Comparison of ENCODE assay signal across 24 cellular contexts in genomic region chr9:3956081-3956701, GRCh38.
DNase-seq lines count a peak whose midpoint lies in the region; ATAC-seq, FAIRE-seq and TF ChIP-seq lines count a peak whose summit lies in the region.
"Had no signal": no experiment of that assay in that cellular context is flagged by ENCODE, and none has a peak within 500 bp of the region (broad histone marks: within the 10 kb centered on the region; RNA-seq: fewer than 3 reads in every experiment).

No MANE protein-coding gene starts in this region.

- H2BK5ac ChIP-seq in neuronal stem cell (ENCODE audit: low read length), result no peak overlapping the region

- ATAC-seq in A549 (no peak), HG03039 (IDR thresholded peaks at IDR 0.05; ENCODE audit: unreplicated experiment) (no peak)
- ATAC-seq: activated CD4-positive, alpha-beta T cell treated with anti-CD3 and anti-CD28 coated beads for 36 hours; GM23338; mucosa of descending colon had no signal

- no peak overlapping the region for H3K23ac ChIP-seq in neuronal stem cell (ENCODE audit: low read depth, low read length, poor library complexity)

- TF ChIP-seq RAD21 in A549 (conservative IDR thresholded peaks at IDR 0.05 in 1 of 2, IDR thresholded peaks at IDR 0.05 in 1 of 2), result no peak

- CTCF ChIA-PET in A549 (lab: Yijun Ruan, JAX), result interaction anchor here (1.4 kb wide), 1 partner anchor 272 kb away, joined by 6 read pairs; no protein-coding TSS in a partner anchor

- no peak overlapping the region for H3K14ac ChIP-seq in neuronal stem cell (ENCODE audit: low read length)

- H3K9me3 ChIP-seq in A549 (no peaks in the 10 kb centered on the region), adipocyte (ENCODE audit: control insufficient read depth, low read length) (no peaks in the 10 kb centered on the region), neuronal stem cell (replicated peaks in 1 of 2; ENCODE audit: control insufficient read depth in 2 of 2, insufficient read depth in 1 of 2, low read depth in 1 of 2, low read length in 2 of 2) (no peaks in the 10 kb centered on the region), WERI-Rb-1 (ENCODE audit: severe bottlenecking) (no peaks in the 10 kb centered on the region)
- H3K9me3 ChIP-seq: esophagus muscularis mucosa, mucosa of descending colon, vagina had no signal

- H3K27ac ChIP-seq in A549 (no peak overlapping the region), neuronal stem cell (replicated peaks; ENCODE audit: low read length) (peak overlapping the region; percentile 0), WERI-Rb-1 (no peak overlapping the region)
- H3K27ac ChIP-seq: esophagus muscularis mucosa had no signal

- H3K4me1 ChIP-seq in A549 (peaks cover 10% of the 10 kb centered on the region), adipocyte (ENCODE audit: control insufficient read depth, insufficient read depth, low read length) (peaks cover 48% of the 10 kb centered on the region), neuronal stem cell (ENCODE audit: control insufficient read depth in 2 of 2, insufficient read depth in 1 of 2, low read depth in 1 of 2, low read length in 2 of 2) (peaks cover 15 to 25% of the 10 kb centered on the region in 2 donors)
- H3K4me1 ChIP-seq: esophagus muscularis mucosa had no signal

- no peaks in the 10 kb centered on the region for H3K36me3 ChIP-seq in adipocyte (ENCODE audit: control insufficient read depth, insufficient read depth, low read length, severe bottlenecking)
- H3K36me3 ChIP-seq in neuronal stem cell (replicated peaks in 1 of 2; ENCODE audit: control insufficient read depth in 2 of 2, insufficient read depth in 2 of 2, low read length in 2 of 2), result no peaks in the 10 kb centered on the region
- H3K36me3 ChIP-seq in WERI-Rb-1, result no peaks in the 10 kb centered on the region
- H3K36me3 ChIP-seq: brain microvascular endothelial cell, esophagus muscularis mucosa, vagina had no signal

- no peak for TF ChIP-seq POLR2A in A549 (IDR thresholded peaks at IDR 0.05; ENCODE audit: low read length)

- WGBS in A549 (ENCODE audit: missing lambda C conversion rate), result 79% methylated on average over 2 of the region's 2 CpGs
- WGBS in neuronal stem cell (ENCODE audit: extremely low coverage in 2 of 2, insufficient read length in 2 of 2, insufficient replicate concordance in 1 of 2), 2 donors, result no CpG with 5 or more reads among the region's 2 CpGs

- H3K27me3 ChIP-seq in adipocyte (replicated peaks; ENCODE audit: control insufficient read depth, insufficient read depth, low read length), result no peaks in the 10 kb centered on the region
- no peaks in the 10 kb centered on the region for H3K27me3 ChIP-seq in neuronal stem cell (ENCODE audit: control insufficient read depth in 3 of 3, insufficient read depth in 3 of 3, low read depth in 1 of 3, low read length in 3 of 3)
- no peaks in the 10 kb centered on the region for H3K27me3 ChIP-seq in WERI-Rb-1 (ENCODE audit: insufficient read depth, low read depth, severe bottlenecking)
- H3K27me3 ChIP-seq: brain microvascular endothelial cell, esophagus muscularis mucosa, vagina had no signal

- POLR2A ChIA-PET in A549 (lab: Yijun Ruan, JAX), result no interaction called here

- H3K4me2 ChIP-seq in A549 (no peak overlapping the region), neuronal stem cell (ENCODE audit: insufficient read depth, low read length, poor library complexity, severe bottlenecking) (no peak overlapping the region)
- H3K4me2 ChIP-seq: GM23338 had no signal

- no peak for TF ChIP-seq CTCF in A549 (IDR thresholded peaks at IDR 0.05)
- no peak for TF ChIP-seq CTCF in fibroblast of villous mesenchyme (IDR thresholded peaks at IDR 0.05; ENCODE audit: insufficient read depth, low read depth, low read length)
- no peak for TF ChIP-seq CTCF in WERI-Rb-1 (IDR thresholded peaks at IDR 0.05; ENCODE audit: low read depth, low read length)

- DNase-seq in A549 (ENCODE audit: low read depth in 1 of 2, low spot score in 1 of 2) (no peak), adipocyte (ENCODE audit: low read depth) (peak; percentile 70), fibroblast of villous mesenchyme (ENCODE audit: low read depth) (peak; percentile 45), neuronal stem cell (ENCODE audit: low spot score) (no peak), HCEC 1CT (no peak), hepatic stellate cell (ENCODE audit: low spot score) (no peak), WERI-Rb-1 (no peak)
- DNase-seq: activated CD4-positive, alpha-beta T cell treated with anti-CD3 and anti-CD28 coated beads for 36 hours; activated naive CD8-positive, alpha-beta T cell treated with anti-CD3 and anti-CD28 coated beads for 36 hours; brain microvascular endothelial cell; CD4-positive, alpha-beta T cell; DMS153; glutamatergic neuron; mucosa of descending colon; NCI-H146; nucleus accumbens; OCI-M1; retina; SHP77 had no signal

- H3K9ac ChIP-seq in adipocyte (ENCODE audit: low read length) (peak overlapping the region; percentile 44), neuronal stem cell (ENCODE audit: low read depth, low read length, poor library complexity) (no peak overlapping the region)

- no peak overlapping the region for H2AK5ac ChIP-seq in neuronal stem cell (ENCODE audit: low read depth, low read length)

- H3K18ac ChIP-seq in neuronal stem cell (ENCODE audit: low read length), result no peak overlapping the region

- no peak overlapping the region for H4K8ac ChIP-seq in neuronal stem cell (ENCODE audit: low read depth, low read length)

- H3K4ac ChIP-seq in neuronal stem cell (ENCODE audit: low read length), result no peak overlapping the region

- H2BK120ac ChIP-seq in neuronal stem cell (ENCODE audit: low read depth, low read length), result no peak overlapping the region

- FAIRE-seq in A549 (lab: Jason Lieb, UNC), result peak; percentile 78
- FAIRE-seq: GM19239 had no signal

- H4K91ac ChIP-seq in neuronal stem cell (ENCODE audit: low read depth, low read length, poor library complexity), result no peak overlapping the region

- no peak overlapping the region for H3K4me3 ChIP-seq in A549
- peak overlapping the region; percentile 40 for H3K4me3 ChIP-seq in adipocyte (ENCODE audit: low read length)
- no peak overlapping the region for H3K4me3 ChIP-seq in fibroblast of villous mesenchyme (ENCODE audit: low read depth, low read length)
- no peak overlapping the region for H3K4me3 ChIP-seq in neuronal stem cell (ENCODE audit: low read length in 2 of 2)
- no peak overlapping the region for H3K4me3 ChIP-seq in WERI-Rb-1 (ENCODE audit: low read depth, low read length)
- H3K4me3 ChIP-seq: esophagus muscularis mucosa, GM23338, mucosa of descending colon, vagina had no signal

- no peak overlapping the region for H2BK15ac ChIP-seq in neuronal stem cell (ENCODE audit: low read length)

- no peak for TF ChIP-seq EP300 in A549 (IDR thresholded peaks at IDR 0.05)

- no peaks in the 10 kb centered on the region for H3K79me1 ChIP-seq in neuronal stem cell (ENCODE audit: low read depth, low read length)

- no peak overlapping the region for H2BK12ac ChIP-seq in neuronal stem cell (ENCODE audit: low read length)

- H2AFZ ChIP-seq in neuronal stem cell (ENCODE audit: low read length), result peak overlapping the region; percentile 11

TF ChIP-seq in A549, 52 proteins besides CTCF, POLR2A, EP300 and RAD21 (continues in another document):
- no peak for TF ChIP-seq REST (IDR thresholded peaks at IDR 0.05)
- TF ChIP-seq MAZ (IDR thresholded peaks at IDR 0.05; ENCODE audit: borderline replicate concordance, low read depth, low read length), result no peak
- TF ChIP-seq MAX (IDR thresholded peaks at IDR 0.05), result no peak
- TF ChIP-seq HES2 (IDR thresholded peaks at IDR 0.05), result no peak
- no peak for TF ChIP-seq ESRRA (IDR thresholded peaks at IDR 0.05; ENCODE audit: borderline replicate concordance, low read length)
- TF ChIP-seq FOSL2 (IDR thresholded peaks at IDR 0.05), result no peak
- no peak for TF ChIP-seq FOSL2 (CRISPR knock-in tag; IDR thresholded peaks at IDR 0.05)
- TF ChIP-seq ZNF302 (CRISPR knock-in tag; IDR thresholded peaks at IDR 0.05), result no peak
- no peak for TF ChIP-seq BCL3 (IDR thresholded peaks at IDR 0.05)

Comparison
In these comparisons a context has a peak if more than half of its experiments do, and no peak if none do; other contexts are left out.
1. DNase-seq: peak in adipocyte (single experiment) and fibroblast of villous mesenchyme (single experiment); none in A549 (0 of 2), neuronal stem cell (single experiment), HCEC 1CT (single experiment), hepatic stellate cell (single experiment) and WERI-Rb-1 (single experiment).